Comparison of ENCODE assay signal across 9 cellular contexts in genomic region chr6:37538107-37538506, GRCh38. TPM values are rescaled to one million over a fixed set of nuclear protein-coding genes. Genes with fewer than 3 reads are reported as not detected.
DNase-seq lines count a peak whose midpoint lies in the region; ATAC-seq and TF ChIP-seq lines count a peak whose summit lies in the region.
"Had no signal": no experiment of that assay in that cellular context is flagged by ENCODE, and none has a peak within 500 bp of the region (broad histone marks: within the 10 kb centered on the region; RNA-seq: fewer than 3 reads in every experiment).

No MANE protein-coding gene starts in this region.

- no peaks in the 10 kb centered on the region for H3F3A ChIP-seq in MM.1S (ENCODE audit: insufficient read depth, low read length)

- no peaks in the 10 kb centered on the region for H3K9me3 Mint-ChIP-seq in activated naive CD4-positive, alpha-beta T cell treated with anti-CD3 and anti-CD28 coated beads, Interleukin-2, amount 10 ng/mL, durations not matched to agents 7 days and 5 days
- no peaks in the 10 kb centered on the region for H3K9me3 Mint-ChIP-seq in activated naive CD4-positive, alpha-beta T cell treated with anti-CD3 and anti-CD28 coated beads for 36 hours
- H3K9me3 Mint-ChIP-seq in stimulated activated memory B cell treated with anti-CD40 and anti-IgM and Interleukin-4, amounts not matched to agents 10 μg/mL and 1 μg/mL and 100 μg/mL, for 72 hours: no peaks in the 10 kb centered on the region

- H3K36me3 Mint-ChIP-seq in activated naive CD4-positive, alpha-beta T cell treated with anti-CD3 and anti-CD28 coated beads, Interleukin-2, amount 10 ng/mL, durations not matched to agents 7 days and 5 days: no peaks in the 10 kb centered on the region
- no peaks in the 10 kb centered on the region for H3K36me3 Mint-ChIP-seq in activated naive CD4-positive, alpha-beta T cell treated with anti-CD3 and anti-CD28 coated beads for 36 hours (ENCODE audit: low read depth)
- no peaks in the 10 kb centered on the region for H3K36me3 Mint-ChIP-seq in stimulated activated memory B cell treated with anti-CD40 and anti-IgM and Interleukin-4, amounts not matched to agents 10 μg/mL and 1 μg/mL and 100 μg/mL, for 72 hours

- H3K27ac Mint-ChIP-seq in activated naive CD4-positive, alpha-beta T cell treated with anti-CD3 and anti-CD28 coated beads, Interleukin-2, amount 10 ng/mL, durations not matched to agents 7 days and 5 days: peak overlapping the region; percentile 29
- no peak overlapping the region for H3K27ac Mint-ChIP-seq in activated naive CD4-positive, alpha-beta T cell treated with anti-CD3 and anti-CD28 coated beads for 36 hours
- H3K27ac Mint-ChIP-seq in stimulated activated memory B cell treated with anti-CD40 and anti-IgM and Interleukin-4, amounts not matched to agents 10 μg/mL and 1 μg/mL and 100 μg/mL, for 72 hours: peak overlapping the region; percentile 92

- H3K9me3 ChIP-seq in MM.1S (replicated peaks; ENCODE audit: insufficient read depth, low read length): no peaks in the 10 kb centered on the region

- H3K9me2 ChIP-seq in MM.1S (replicated peaks; ENCODE audit: insufficient read depth, low read length): no peaks in the 10 kb centered on the region

- peaks cover 59% of the 10 kb centered on the region for H3K27me3 Mint-ChIP-seq in activated naive CD4-positive, alpha-beta T cell treated with anti-CD3 and anti-CD28 coated beads, Interleukin-2, amount 10 ng/mL, durations not matched to agents 7 days and 5 days
- no peaks in the 10 kb centered on the region for H3K27me3 Mint-ChIP-seq in activated naive CD4-positive, alpha-beta T cell treated with anti-CD3 and anti-CD28 coated beads for 36 hours (ENCODE audit: low read depth)
- peaks cover 5% of the 10 kb centered on the region for H3K27me3 Mint-ChIP-seq in stimulated activated memory B cell treated with anti-CD40 and anti-IgM and Interleukin-4, amounts not matched to agents 10 μg/mL and 1 μg/mL and 100 μg/mL, for 72 hours

- no peak overlapping the region for H3K4me2 ChIP-seq in MM.1S (ENCODE audit: low read depth, low read length)

- TF ChIP-seq CTCF in MM.1S (IDR thresholded peaks at IDR 0.05; ENCODE audit: low read length): peak; percentile 42

- H3K4me1 ChIP-seq in MM.1S (ENCODE audit: low read length): no peaks in the 10 kb centered on the region

- intact Hi-C loops in activated naive CD4-positive, alpha-beta T cell treated with anti-CD3 and anti-CD28 coated beads for 36 hours (cut with micrococcal nuclease): no loop called here

- no peak overlapping the region for H3K9ac ChIP-seq in MM.1S (ENCODE audit: low read length)

- H3K27me3 ChIP-seq in MM.1S (replicated peaks; ENCODE audit: insufficient read depth, low read length): peaks cover 39% of the 10 kb centered on the region

- H3K27ac ChIP-seq in MM.1S (ENCODE audit: low read length): no peak overlapping the region
- H3K27ac ChIP-seq: epithelial cell of prostate had no signal

- H3K36me3 ChIP-seq in MM.1S (replicated peaks; ENCODE audit: insufficient read depth, low read length): no peaks in the 10 kb centered on the region

- no peak overlapping the region for H3K4me3 ChIP-seq in MM.1S (ENCODE audit: low read length)

- CTCF ChIA-PET in activated naive CD4-positive, alpha-beta T cell treated with anti-CD3 and anti-CD28 coated beads, Interleukin-2, amount 10 ng/mL, durations not matched to agents 7 days and 5 days (lab: Charles Lee): interaction anchor here (0.8 to 2.4 kb wide), 5 partner anchors 10 to 154 kb away, joined by 3 to 9 read pairs (median 3); no protein-coding TSS in a partner anchor
- CTCF ChIA-PET in activated naive CD4-positive, alpha-beta T cell treated with anti-CD3 and anti-CD28 coated beads for 36 hours (lab: Charles Lee): interaction anchor here (0.6 to 4.9 kb wide), 6 partner anchors 10 to 115 kb away, joined by 3 to 44 read pairs (median 5); no protein-coding TSS in a partner anchor

- no peak for DNase-seq in activated naive CD4-positive, alpha-beta T cell treated with anti-CD3 and anti-CD28 coated beads, Interleukin-2, amount 10 ng/mL, durations not matched to agents 7 days and 5 days
- DNase-seq in activated naive CD4-positive, alpha-beta T cell treated with anti-CD3 and anti-CD28 coated beads for 36 hours: no peak
- no peak for DNase-seq in MM.1S
- DNase-seq in cerebellar cortex (ENCODE audit: low spot score): peak; percentile 53
- DNase-seq in stimulated activated CD4-positive, alpha-beta T cell treated with anti-CD3 and anti-CD28 coated beads, Interleukin-4, amount 100 ng/mL, for 4 hours: no peak
- DNase-seq in cerebellum (ENCODE audit: low spot score): no peak

- H2AFZ ChIP-seq in MM.1S (ENCODE audit: low read length): no peak overlapping the region

- no peaks in the 10 kb centered on the region for H3K79me2 ChIP-seq in MM.1S (ENCODE audit: low read length)

- no peak for ATAC-seq in stimulated activated memory B cell treated with anti-CD40 and anti-IgM and Interleukin-4, amounts not matched to agents 10 μg/mL and 1 μg/mL and 100 μg/mL, for 72 hours
- ATAC-seq in GM19397 (IDR thresholded peaks at IDR 0.05; ENCODE audit: unreplicated experiment): no peak

- H3K4me1 Mint-ChIP-seq in activated naive CD4-positive, alpha-beta T cell treated with anti-CD3 and anti-CD28 coated beads, Interleukin-2, amount 10 ng/mL, durations not matched to agents 7 days and 5 days: peaks cover 7% of the 10 kb centered on the region
- peaks cover 8% of the 10 kb centered on the region for H3K4me1 Mint-ChIP-seq in activated naive CD4-positive, alpha-beta T cell treated with anti-CD3 and anti-CD28 coated beads for 36 hours (ENCODE audit: low read depth)
- peaks cover 72% of the 10 kb centered on the region for H3K4me1 Mint-ChIP-seq in stimulated activated memory B cell treated with anti-CD40 and anti-IgM and Interleukin-4, amounts not matched to agents 10 μg/mL and 1 μg/mL and 100 μg/mL, for 72 hours

- H3K4me3 Mint-ChIP-seq in activated naive CD4-positive, alpha-beta T cell treated with anti-CD3 and anti-CD28 coated beads, Interleukin-2, amount 10 ng/mL, durations not matched to agents 7 days and 5 days: no peak overlapping the region
- no peak overlapping the region for H3K4me3 Mint-ChIP-seq in activated naive CD4-positive, alpha-beta T cell treated with anti-CD3 and anti-CD28 coated beads for 36 hours
- peak overlapping the region; percentile 16 for H3K4me3 Mint-ChIP-seq in stimulated activated memory B cell treated with anti-CD40 and anti-IgM and Interleukin-4, amounts not matched to agents 10 μg/mL and 1 μg/mL and 100 μg/mL, for 72 hours

- no peaks in the 10 kb centered on the region for H4K20me1 ChIP-seq in MM.1S (ENCODE audit: insufficient read depth, low read length)

RNA-seq across cellular contexts. Expression of gene CCDC167, which starts 38.4 kb away (rescaled TPM):
- 10 to 100 TPM; 53.4 to 57.1 TPM for total RNA-seq in activated naive CD4-positive, alpha-beta T cell treated with anti-CD3 and anti-CD28 coated beads for 36 hours
- 11.7 TPM for total RNA-seq in cerebellum
